9 cellular contexts compared by ENCODE assay signal in the genomic region with DNA sequence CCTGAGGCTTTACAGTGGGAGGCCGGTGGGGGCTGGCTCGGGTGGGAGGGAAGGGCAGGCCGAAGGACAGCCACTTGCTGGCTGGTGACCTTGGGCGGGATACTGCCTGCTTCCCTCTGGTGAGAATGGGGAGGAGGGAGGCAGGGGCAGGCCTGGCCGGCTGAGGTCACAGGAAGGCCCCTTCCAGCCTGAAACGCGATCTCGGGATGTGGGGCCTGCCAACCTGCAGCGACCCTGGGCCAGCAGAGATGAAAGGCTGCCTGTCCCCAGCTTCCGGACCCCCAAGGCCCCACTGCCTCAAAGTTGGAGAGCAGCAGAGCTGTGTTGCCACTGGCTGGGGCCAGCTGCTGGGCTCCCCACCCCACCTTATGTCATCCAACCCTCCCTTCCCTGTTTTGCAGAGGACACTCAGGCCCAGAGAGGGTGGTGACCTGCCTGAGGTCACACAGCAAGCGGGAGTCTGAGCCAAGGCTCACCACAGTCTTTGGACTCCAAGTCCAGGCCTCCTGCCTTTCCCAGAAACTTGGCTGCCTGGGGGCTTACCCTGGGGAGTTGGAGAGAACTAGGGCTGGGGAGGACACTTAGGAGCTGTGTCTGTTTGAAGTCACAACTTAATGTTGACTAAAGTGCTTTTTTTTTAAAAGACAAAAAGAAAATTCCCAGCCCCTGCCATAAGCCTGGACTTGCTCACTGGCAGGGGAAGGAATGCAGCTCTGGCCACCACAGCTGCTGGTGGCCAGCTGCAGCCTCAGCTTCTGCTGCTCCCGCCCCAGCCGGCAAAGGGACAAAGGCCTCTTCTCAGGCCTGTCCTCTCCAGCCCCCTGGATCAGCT. TPM values are rescaled to one million over a fixed set of nuclear protein-coding genes. Genes with fewer than 3 reads are reported as not detected.
DNase-seq lines count a peak whose midpoint lies in the region; ATAC-seq, FAIRE-seq and TF ChIP-seq lines count a peak whose summit lies in the region.
"Had no signal": no experiment of that assay in that cellular context is flagged by ENCODE, and none has a peak within 500 bp of the region (broad histone marks: within the 10 kb centered on the region; RNA-seq: fewer than 3 reads in every experiment).

No MANE protein-coding gene starts in this region.

- no peak overlapping the region for H2BK20ac ChIP-seq in H9 (ENCODE audit: low read depth, low read length, poor library complexity, severe bottlenecking)

- H3K79me1 ChIP-seq in H9 (ENCODE audit: insufficient read depth, low read depth, low read length, poor library complexity, severe bottlenecking): no peaks in the 10 kb centered on the region

- no peaks in the 10 kb centered on the region for H4K20me1 ChIP-seq in H9 (ENCODE audit: control insufficient read depth, insufficient read depth, insufficient read length)

- no peak overlapping the region for H3K4me2 ChIP-seq in H9 (ENCODE audit: insufficient read depth, insufficient read length, low read length)

- H2BK120ac ChIP-seq in H9 (ENCODE audit: low read depth, low read length, poor library complexity, severe bottlenecking): no peak overlapping the region

- H3K9me3 ChIP-seq in H9 (ENCODE audit: control insufficient read depth, low read depth, low read length): no peaks in the 10 kb centered on the region

- no peak overlapping the region for H2AK5ac ChIP-seq in H9 (ENCODE audit: insufficient read length, low read length)

- no peak overlapping the region for H3T11ph ChIP-seq in H9 (ENCODE audit: low read length)

- no peaks in the 10 kb centered on the region for H3K27me3 ChIP-seq in H9 (ENCODE audit: insufficient read depth, low read length)

- no peaks in the 10 kb centered on the region; the same call in 1 of the 2 replicates for H3K27me3 Mint-ChIP-seq in H9 (ENCODE audit: low read depth)
- peaks cover 1% of the 10 kb centered on the region for H3K27me3 Mint-ChIP-seq in activated T-helper 1 cell treated with anti-CD3 and anti-CD28 coated beads, Interleukin-12 subunit alpha, Interleukin-12 subunit beta, Interleukin-2, Interleukin-4 antibody, amounts not matched to agents 30 ng/mL and 10 ng/mL and 1 ng/mL, durations not matched to agents 14 hours and 24 hours and 36 hours (ENCODE audit: insufficient read depth)

- H4K91ac ChIP-seq in H9 (ENCODE audit: insufficient read length, low read depth, low read length): no peak overlapping the region

- no peak for FAIRE-seq in RCC 7860 (lab: Jason Lieb, UNC)

- no peak overlapping the region for H4K8ac ChIP-seq in H9 (replicated peaks; ENCODE audit: insufficient read length, low read depth, low read length)

- no peak overlapping the region for H3K4ac ChIP-seq in H9 (ENCODE audit: low read depth, low read length)

- ATAC-seq in GM21360 (IDR thresholded peaks at IDR 0.05; ENCODE audit: unreplicated experiment) (no peak), HG02759 (IDR thresholded peaks at IDR 0.05; ENCODE audit: unreplicated experiment) (no peak)

- no peaks in the 10 kb centered on the region for H3K4me1 ChIP-seq in H9 (ENCODE audit: insufficient read depth, low read length)

- no peaks in the 10 kb centered on the region for H3K36me3 Mint-ChIP-seq in H9 (ENCODE audit: insufficient read depth in 1 of 3, low read depth in 3 of 3)
- H3K36me3 Mint-ChIP-seq in activated T-helper 1 cell treated with anti-CD3 and anti-CD28 coated beads, Interleukin-12 subunit alpha, Interleukin-12 subunit beta, Interleukin-2, Interleukin-4 antibody, amounts not matched to agents 30 ng/mL and 10 ng/mL and 1 ng/mL, durations not matched to agents 14 hours and 24 hours and 36 hours (ENCODE audit: low read depth): no peaks in the 10 kb centered on the region

- no peaks in the 10 kb centered on the region for H3K23me2 ChIP-seq in H9 (ENCODE audit: insufficient read length, low read depth, low read length, poor library complexity, severe bottlenecking)

- H3K27ac ChIP-seq in H9 (ENCODE audit: insufficient read length, low read depth, low read length): no peak overlapping the region
- H3K27ac ChIP-seq: HL-60 had no signal

- peak overlapping the region; percentile 66 to 95 (median 90); a peak in 5 of 7 replicates for H3K27ac Mint-ChIP-seq in H9
- H3K27ac Mint-ChIP-seq in activated T-helper 1 cell treated with anti-CD3 and anti-CD28 coated beads, Interleukin-12 subunit alpha, Interleukin-12 subunit beta, Interleukin-2, Interleukin-4 antibody, amounts not matched to agents 30 ng/mL and 10 ng/mL and 1 ng/mL, durations not matched to agents 14 hours and 24 hours and 36 hours: no peak overlapping the region

- no peak overlapping the region for H2BK15ac ChIP-seq in H9 (ENCODE audit: low read depth, low read length)

- no peaks in the 10 kb centered on the region for H3K9me3 Mint-ChIP-seq in H9
- H3K9me3 Mint-ChIP-seq in activated T-helper 1 cell treated with anti-CD3 and anti-CD28 coated beads, Interleukin-12 subunit alpha, Interleukin-12 subunit beta, Interleukin-2, Interleukin-4 antibody, amounts not matched to agents 30 ng/mL and 10 ng/mL and 1 ng/mL, durations not matched to agents 14 hours and 24 hours and 36 hours: no peaks in the 10 kb centered on the region

- TF ChIP-seq CTCF in H9 (conservative IDR thresholded peaks at IDR 0.05) (no peak), cardiac fibroblast (IDR thresholded peaks at IDR 0.05; ENCODE audit: low read depth, low read length) (no peak)

- no peak overlapping the region for H4K5ac ChIP-seq in H9 (ENCODE audit: insufficient read length, low read depth, low read length)

- no peak overlapping the region for H3K23ac ChIP-seq in H9 (ENCODE audit: insufficient read length, low read depth, low read length)

- no peak overlapping the region for H2BK12ac ChIP-seq in H9 (ENCODE audit: insufficient read length, low read depth, low read length)

- H3K18ac ChIP-seq in H9 (ENCODE audit: insufficient read length, low read depth, low read length): no peak overlapping the region

- WGBS in H9 (ENCODE audit: extremely low coverage, insufficient read length, low lambda C conversion rate): no CpG with 5 or more reads among the region's 13 CpGs

- intact Hi-C loops in activated T-helper 1 cell treated with anti-CD3 and anti-CD28 coated beads, Interleukin-12 subunit alpha, Interleukin-12 subunit beta, Interleukin-2, Interleukin-4 antibody, amounts not matched to agents 30 ng/mL and 10 ng/mL and 1 ng/mL, durations not matched to agents 14 hours and 24 hours and 36 hours (cut with micrococcal nuclease): no loop called here

- no peak overlapping the region for H3K9ac ChIP-seq in H9 (ENCODE audit: extremely low read depth, insufficient read length, low read length)

- H3K79me2 ChIP-seq in H9 (ENCODE audit: insufficient read depth, low read length): no peaks in the 10 kb centered on the region

- peak; percentile 80 for DNase-seq in H9
- peak; percentile 44 to 91 for DNase-seq in cardiac fibroblast (ENCODE audit: low read depth in 2 of 2)
- DNase-seq in iPS-NIHi7 (ENCODE audit: extremely low spot score): peak; percentile 78
- DNase-seq in retina: peak; percentile 58
- DNase-seq in activated T-helper 1 cell treated with anti-CD3 and anti-CD28 coated beads, Interleukin-12 subunit alpha, Interleukin-12 subunit beta, Interleukin-2, Interleukin-4 antibody, amounts not matched to agents 30 ng/mL and 10 ng/mL and 1 ng/mL, durations not matched to agents 14 hours and 24 hours and 36 hours (ENCODE audit: low spot score): no peak
- DNase-seq in RCC 7860 (ENCODE audit: low spot score): no peak

- no peak overlapping the region for H3K4me3 ChIP-seq in cardiac fibroblast (replicated peaks in 1 of 2; ENCODE audit: low read depth in 2 of 2, low read length in 2 of 2)

- H3K4me3 Mint-ChIP-seq in H9: no peak overlapping the region
- no peak overlapping the region for H3K4me3 Mint-ChIP-seq in activated T-helper 1 cell treated with anti-CD3 and anti-CD28 coated beads, Interleukin-12 subunit alpha, Interleukin-12 subunit beta, Interleukin-2, Interleukin-4 antibody, amounts not matched to agents 30 ng/mL and 10 ng/mL and 1 ng/mL, durations not matched to agents 14 hours and 24 hours and 36 hours

- H2BK5ac ChIP-seq in H9 (ENCODE audit: insufficient read length, low read length): no peak overlapping the region

- no peak overlapping the region for H3K56ac ChIP-seq in H9 (ENCODE audit: insufficient read length, low read depth, low read length)

- H3K4me1 Mint-ChIP-seq in H9: peaks cover 22 to 34% of the 10 kb centered on the region in 2 experiments
- no peaks in the 10 kb centered on the region for H3K4me1 Mint-ChIP-seq in activated T-helper 1 cell treated with anti-CD3 and anti-CD28 coated beads, Interleukin-12 subunit alpha, Interleukin-12 subunit beta, Interleukin-2, Interleukin-4 antibody, amounts not matched to agents 30 ng/mL and 10 ng/mL and 1 ng/mL, durations not matched to agents 14 hours and 24 hours and 36 hours (ENCODE audit: low read depth)

- no peak overlapping the region for H2AFZ ChIP-seq in H9 (ENCODE audit: low read length)

- no peak overlapping the region for H3K14ac ChIP-seq in H9 (ENCODE audit: insufficient read depth, low read length)

RNA-seq across cellular contexts. Expression of gene WASF2, which starts 14.8 kb away (rescaled TPM):
- 65.9 and 69.2 TPM in 2 replicates for total RNA-seq in H9 (2021)
- 108 and 109 TPM in 2 replicates for total RNA-seq in activated T-helper 1 cell treated with anti-CD3 and anti-CD28 coated beads, Interleukin-12 subunit alpha, Interleukin-12 subunit beta, Interleukin-2, Interleukin-4 antibody, amounts not matched to agents 30 ng/mL and 10 ng/mL and 1 ng/mL, durations not matched to agents 14 hours and 24 hours and 36 hours

Comparison
In these comparisons a context has a peak if more than half of its experiments do, and no peak if none do; other contexts are left out.
1. DNase-seq: peak in H9 (single experiment), cardiac fibroblast (2 of 2), iPS-NIHi7 (single experiment) and retina (single experiment); none in activated T-helper 1 cell treated with anti-CD3 and anti-CD28 coated beads, Interleukin-12 subunit alpha, Interleukin-12 subunit beta, Interleukin-2, Interleukin-4 antibody, amounts not matched to agents 30 ng/mL and 10 ng/mL and 1 ng/mL, durations not matched to agents 14 hours and 24 hours and 36 hours (single experiment) and RCC 7860 (single experiment).